19 cellular contexts compared by ENCODE assay signal in genomic region chr7:33471636-33472242, GRCh38.
DNase-seq lines count a peak whose midpoint lies in the region; ATAC-seq and TF ChIP-seq lines count a peak whose summit lies in the region.
"Had no signal": no experiment of that assay in that cellular context is flagged by ENCODE, and none has a peak within 500 bp of the region (broad histone marks: within the 10 kb centered on the region; RNA-seq: fewer than 3 reads in every experiment).

No MANE protein-coding gene starts in this region.

- intact Hi-C loops in activated CD8-positive, alpha-beta T cell treated with anti-CD3 and anti-CD28 coated beads for 36 hours (cut with micrococcal nuclease), result no loop called here

- POLR2A ChIA-PET in activated CD4-positive, alpha-beta memory T cell treated with anti-CD3 and anti-CD28 coated beads, Interleukin-2, amount 10 ng/mL, durations not matched to agents 7 days and 5 days (lab: Charles Lee), result no interaction called here
- POLR2A ChIA-PET in activated CD8-positive, alpha-beta T cell treated with anti-CD3 and anti-CD28 coated beads for 36 hours (lab: Charles Lee), result no interaction called here

- CTCF ChIA-PET in activated CD4-positive, alpha-beta memory T cell treated with anti-CD3 and anti-CD28 coated beads, Interleukin-2, amount 10 ng/mL, durations not matched to agents 7 days and 5 days (lab: Charles Lee), result no interaction called here
- CTCF ChIA-PET in activated CD8-positive, alpha-beta T cell treated with anti-CD3 and anti-CD28 coated beads for 36 hours (lab: Charles Lee), result no interaction called here

- peaks cover 5% of the 10 kb centered on the region for H3K9me3 Mint-ChIP-seq in activated CD4-positive, alpha-beta memory T cell treated with anti-CD3 and anti-CD28 coated beads, Interleukin-2, amount 10 ng/mL, durations not matched to agents 7 days and 5 days
- H3K9me3 Mint-ChIP-seq in activated CD8-positive, alpha-beta T cell treated with anti-CD3 and anti-CD28 coated beads for 36 hours, result peaks cover 3% of the 10 kb centered on the region

- TF ChIP-seq CTCF in activated CD8-positive, alpha-beta T cell treated with anti-CD3 and anti-CD28 coated beads for 36 hours (IDR thresholded peaks at IDR 0.05), result no peak

- H3K4me3 Mint-ChIP-seq in activated CD4-positive, alpha-beta memory T cell treated with anti-CD3 and anti-CD28 coated beads, Interleukin-2, amount 10 ng/mL, durations not matched to agents 7 days and 5 days, result no peak overlapping the region
- no peak overlapping the region for H3K4me3 Mint-ChIP-seq in activated CD8-positive, alpha-beta T cell treated with anti-CD3 and anti-CD28 coated beads for 36 hours
- H3K4me3 Mint-ChIP-seq: activated naive CD8-positive, alpha-beta T cell treated with anti-CD3 and anti-CD28 coated beads, Interleukin-2, amount 10 ng/mL, durations not matched to agents 7 days and 5 days; CD8-positive, alpha-beta T cell; WTC11 had no signal

- DNase-seq in AG08395 (ENCODE audit: low spot score) (peak; percentile 3), amniotic epithelial cell (ENCODE audit: low read depth) (peak; percentile 47), NCI-H2081 (lab: John Stamatoyannopoulos, UW) (no peak)
- no peak for DNase-seq in activated CD4-positive, alpha-beta memory T cell treated with anti-CD3 and anti-CD28 coated beads, Interleukin-2, amount 10 ng/mL, durations not matched to agents 7 days and 5 days
- no peak for DNase-seq in activated CD8-positive, alpha-beta T cell treated with anti-CD3 and anti-CD28 coated beads for 36 hours
- DNase-seq: activated naive CD8-positive, alpha-beta T cell treated with anti-CD3 and anti-CD28 coated beads, Interleukin-2, amount 10 ng/mL, durations not matched to agents 7 days and 5 days; CD8-positive, alpha-beta T cell; central memory CD4-positive, alpha-beta T cell; NCI-H1092 treated with DMSO at 0.1 percent for 48 hours; NCI-H446 treated with DMSO at 0.1 percent for 48 hours; PC-3; right lobe of liver; stimulated activated CD4-positive, alpha-beta T cell treated with anti-CD3 and anti-CD28 coated beads, Interleukin-4, amount 100 ng/mL, for 1 hour had no signal

- H3K27me3 Mint-ChIP-seq in activated CD4-positive, alpha-beta memory T cell treated with anti-CD3 and anti-CD28 coated beads, Interleukin-2, amount 10 ng/mL, durations not matched to agents 7 days and 5 days, result no peaks in the 10 kb centered on the region
- no peaks in the 10 kb centered on the region for H3K27me3 Mint-ChIP-seq in activated CD8-positive, alpha-beta T cell treated with anti-CD3 and anti-CD28 coated beads for 36 hours
- H3K27me3 Mint-ChIP-seq: activated naive CD8-positive, alpha-beta T cell treated with anti-CD3 and anti-CD28 coated beads, Interleukin-2, amount 10 ng/mL, durations not matched to agents 7 days and 5 days had no signal

- no peak overlapping the region for H3K27ac Mint-ChIP-seq in activated CD4-positive, alpha-beta memory T cell treated with anti-CD3 and anti-CD28 coated beads, Interleukin-2, amount 10 ng/mL, durations not matched to agents 7 days and 5 days
- no peak overlapping the region for H3K27ac Mint-ChIP-seq in activated CD8-positive, alpha-beta T cell treated with anti-CD3 and anti-CD28 coated beads for 36 hours
- H3K27ac Mint-ChIP-seq: activated naive CD8-positive, alpha-beta T cell treated with anti-CD3 and anti-CD28 coated beads, Interleukin-2, amount 10 ng/mL, durations not matched to agents 7 days and 5 days; CD8-positive, alpha-beta T cell; WTC11 had no signal

- peak; percentile 79 for ATAC-seq in GM19463 (IDR thresholded peaks at IDR 0.05; ENCODE audit: unreplicated experiment)
- ATAC-seq in HG02938 (IDR thresholded peaks at IDR 0.05; ENCODE audit: unreplicated experiment), result peak; percentile 49
- no peak for ATAC-seq in HG03108 (IDR thresholded peaks at IDR 0.05; ENCODE audit: unreplicated experiment)
- no peak for ATAC-seq in activated CD8-positive, alpha-beta T cell treated with anti-CD3 and anti-CD28 coated beads for 36 hours
- ATAC-seq: A549; CD8-positive, alpha-beta T cell; HCT116; right lobe of liver; WTC11 had no signal

- no peaks in the 10 kb centered on the region for H3K4me1 Mint-ChIP-seq in activated CD4-positive, alpha-beta memory T cell treated with anti-CD3 and anti-CD28 coated beads, Interleukin-2, amount 10 ng/mL, durations not matched to agents 7 days and 5 days
- no peaks in the 10 kb centered on the region for H3K4me1 Mint-ChIP-seq in activated CD8-positive, alpha-beta T cell treated with anti-CD3 and anti-CD28 coated beads for 36 hours (ENCODE audit: low read depth)
- H3K4me1 Mint-ChIP-seq: activated naive CD8-positive, alpha-beta T cell treated with anti-CD3 and anti-CD28 coated beads, Interleukin-2, amount 10 ng/mL, durations not matched to agents 7 days and 5 days had no signal

- no peaks in the 10 kb centered on the region for H3K36me3 Mint-ChIP-seq in activated CD4-positive, alpha-beta memory T cell treated with anti-CD3 and anti-CD28 coated beads, Interleukin-2, amount 10 ng/mL, durations not matched to agents 7 days and 5 days (ENCODE audit: low read depth)
- H3K36me3 Mint-ChIP-seq in activated CD8-positive, alpha-beta T cell treated with anti-CD3 and anti-CD28 coated beads for 36 hours (ENCODE audit: low read depth), result peaks cover 6% of the 10 kb centered on the region
- H3K36me3 Mint-ChIP-seq: activated naive CD8-positive, alpha-beta T cell treated with anti-CD3 and anti-CD28 coated beads, Interleukin-2, amount 10 ng/mL, durations not matched to agents 7 days and 5 days had no signal

Comparison
In these comparisons a context has a peak if more than half of its experiments do, and no peak if none do; other contexts are left out.
1. DNase-seq: peak in AG08395 (single experiment) and amniotic epithelial cell (single experiment); none in NCI-H2081 (0 of 2), activated CD4-positive, alpha-beta memory T cell treated with anti-CD3 and anti-CD28 coated beads, Interleukin-2, amount 10 ng/mL, durations not matched to agents 7 days and 5 days (single experiment) and activated CD8-positive, alpha-beta T cell treated with anti-CD3 and anti-CD28 coated beads for 36 hours (single experiment).
2. ATAC-seq: peak in GM19463 (single experiment) and HG02938 (single experiment); none in HG03108 (single experiment) and activated CD8-positive, alpha-beta T cell treated with anti-CD3 and anti-CD28 coated beads for 36 hours (single experiment).